8 cellular contexts compared by ENCODE assay signal in the genomic region with DNA sequence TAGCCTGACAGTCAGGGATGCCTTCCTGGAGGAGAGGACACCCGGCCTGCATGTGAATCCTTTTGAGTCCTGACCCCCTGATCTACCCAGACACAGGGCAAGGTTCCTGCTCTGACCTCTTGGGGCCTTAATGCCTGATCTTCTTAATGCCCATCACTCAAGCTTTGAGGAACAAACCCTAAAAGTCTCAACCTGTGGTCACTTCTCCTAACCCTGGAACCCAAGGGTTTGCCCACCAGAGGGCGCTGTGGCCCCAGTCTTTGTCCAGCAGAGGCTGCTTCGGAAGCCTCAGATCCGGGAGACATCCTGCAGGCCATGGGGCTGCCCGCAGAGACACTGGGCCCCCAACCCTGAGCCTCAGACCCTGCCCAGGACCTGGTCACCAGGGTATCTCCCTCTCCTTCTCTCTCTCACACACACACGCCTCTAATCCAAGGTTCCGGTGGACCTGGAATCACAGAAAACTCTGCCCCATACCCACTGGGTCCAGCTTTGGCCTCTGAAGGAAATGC. TPM values are rescaled to one million over a fixed set of nuclear protein-coding genes. Genes with fewer than 3 reads are reported as not detected.
DNase-seq lines count a peak whose midpoint lies in the region; ATAC-seq and TF ChIP-seq lines count a peak whose summit lies in the region.

No MANE protein-coding gene starts in this region.

- DNase-seq in AG04450 (ENCODE audit: low read depth, low spot score) (peak; percentile 27), GM19238 (ENCODE audit: insufficient read length, low spot score) (peak; percentile 76), NCI-H774 (lab: John Stamatoyannopoulos, UW) (peak; percentile 63), mesothelial cell of epicardium (ENCODE audit: low spot score in 2 of 2, unreplicated experiment in 2 of 2) (peak in 1 of 2 experiments; percentile 89)
- peak; percentile 90 for DNase-seq in activated CD4-positive, alpha-beta memory T cell treated with anti-CD3 and anti-CD28 coated beads for 36 hours
- DNase-seq in effector CD8-positive, alpha-beta T cell (lab: John Stamatoyannopoulos, UW), result peak; percentile 52
- DNase-seq in stimulated activated CD8-positive, alpha-beta memory T cell treated with anti-CD3 and anti-CD28 coated beads, Interleukin-4, amount 100 ng/mL, for 4 hours (ENCODE audit: low read depth in 2 of 2, low spot score in 1 of 2), result peak; percentile 39 to 54

- no peaks in the 10 kb centered on the region; the same call in 1 of the 2 replicates for H3K9me3 ChIP-seq in AG04450 (ENCODE audit: control insufficient read depth, insufficient read depth, low read length)

- intact Hi-C loops in activated CD4-positive, alpha-beta memory T cell treated with anti-CD3 and anti-CD28 coated beads for 36 hours (cut with micrococcal nuclease), result loop anchor here (2.0 kb wide), 1 partner anchor 103 kb away; no protein-coding TSS in a partner anchor

- peaks cover 3% of the 10 kb centered on the region for H3K4me1 Mint-ChIP-seq in activated CD4-positive, alpha-beta memory T cell treated with anti-CD3 and anti-CD28 coated beads for 36 hours (ENCODE audit: low read depth)
- H3K4me1 Mint-ChIP-seq in mesothelial cell of epicardium, result no peaks in the 10 kb centered on the region

- H3K4me3 Mint-ChIP-seq in activated CD4-positive, alpha-beta memory T cell treated with anti-CD3 and anti-CD28 coated beads for 36 hours, result no peak overlapping the region
- H3K4me3 Mint-ChIP-seq in mesothelial cell of epicardium, result no peak overlapping the region

- no peaks in the 10 kb centered on the region for H3K9me3 Mint-ChIP-seq in activated CD4-positive, alpha-beta memory T cell treated with anti-CD3 and anti-CD28 coated beads for 36 hours
- no peaks in the 10 kb centered on the region for H3K9me3 Mint-ChIP-seq in mesothelial cell of epicardium

- peaks cover 23% of the 10 kb centered on the region for H3K27me3 Mint-ChIP-seq in activated CD4-positive, alpha-beta memory T cell treated with anti-CD3 and anti-CD28 coated beads for 36 hours
- H3K27me3 Mint-ChIP-seq in mesothelial cell of epicardium (ENCODE audit: low read depth), result peaks cover 31% of the 10 kb centered on the region

- ATAC-seq in GM19328 (IDR thresholded peaks at IDR 0.05; ENCODE audit: unreplicated experiment), result no peak

- POLR2A ChIA-PET in AG04450 (lab: Yijun Ruan, JAX), result no interaction called here
- POLR2A ChIA-PET in activated CD4-positive, alpha-beta memory T cell treated with anti-CD3 and anti-CD28 coated beads for 36 hours (lab: Charles Lee), result no interaction called here

- peak; percentile 89 for TF ChIP-seq CTCF in AG04450 (IDR thresholded peaks at IDR 0.05; ENCODE audit: low read depth, low read length)
- peak; percentile 91 for TF ChIP-seq CTCF in mesothelial cell of epicardium (IDR thresholded peaks at IDR 0.05; ENCODE audit: unreplicated experiment)

- H3K27ac Mint-ChIP-seq in activated CD4-positive, alpha-beta memory T cell treated with anti-CD3 and anti-CD28 coated beads for 36 hours, result peak overlapping the region; percentile 8
- H3K27ac Mint-ChIP-seq in mesothelial cell of epicardium, result no peak overlapping the region

- H3K36me3 Mint-ChIP-seq in activated CD4-positive, alpha-beta memory T cell treated with anti-CD3 and anti-CD28 coated beads for 36 hours, result no peaks in the 10 kb centered on the region
- no peaks in the 10 kb centered on the region for H3K36me3 Mint-ChIP-seq in mesothelial cell of epicardium

- CTCF ChIA-PET in AG04450 (lab: Charles Lee), result interaction anchor here (0.6 to 4.7 kb wide), 15 partner anchors 10 to 331 kb away, joined by 3 to 46 read pairs (median 5); partner anchors contain the start of genes CATSPERG, FAM98C, GGN and PSMD8
- CTCF ChIA-PET in activated CD4-positive, alpha-beta memory T cell treated with anti-CD3 and anti-CD28 coated beads for 36 hours (lab: Charles Lee), result interaction anchor here (0.5 to 3.1 kb wide), 13 partner anchors 8 to 331 kb away, joined by 3 to 16 read pairs (median 4); partner anchors contain the start of genes CATSPERG, FAM98C and PSMD8

- no peak overlapping the region for H3K4me3 ChIP-seq in AG04450 (ENCODE audit: low read depth, low read length)

- H3K27me3 ChIP-seq in AG04450 (ENCODE audit: control insufficient read depth, insufficient read depth, low read length), result peaks cover 5% of the 10 kb centered on the region

- H3K27ac ChIP-seq in AG04450 (ENCODE audit: low read depth, low read length), result no peak overlapping the region

RNA-seq across cellular contexts. Expression of gene DPF1, which starts 9.8 kb away (rescaled TPM):
- 1.4 and 1.6 TPM in 2 replicates for polyA plus RNA-seq in AG04450 (2011; rRNA removed)
- 1.8 and 2.2 TPM in 2 replicates for polyA minus RNA-seq in AG04450 (2011; rRNA and poly(A)+ RNA removed)
- total RNA-seq in activated CD4-positive, alpha-beta memory T cell treated with anti-CD3 and anti-CD28 coated beads for 36 hours, result 1 to 10 TPM in 1 of 2 experiments, under 1 TPM in 1; 0.75 to 1.2 TPM
- 3.9 to 4.2 TPM (median 4.0 TPM) in 3 replicates for total RNA-seq in mesothelial cell of epicardium

RNA-seq across cellular contexts. Expression of gene PPP1R14A, which starts 22.4 kb away (rescaled TPM):
- 0.62 and 1.0 TPM in 2 replicates for polyA plus RNA-seq in AG04450 (2011; rRNA removed)
- 0.48 TPM in 1 of 2 replicates, not detected in the other for polyA minus RNA-seq in AG04450 (2011; rRNA and poly(A)+ RNA removed)
- total RNA-seq in activated CD4-positive, alpha-beta memory T cell treated with anti-CD3 and anti-CD28 coated beads for 36 hours, result 1 to 10 TPM; 1.6 to 1.8 TPM
- total RNA-seq in mesothelial cell of epicardium, result 13.6 to 14.8 TPM (median 13.8 TPM) in 3 replicates

RNA-seq across cellular contexts. Expression of gene SPINT2, which starts 30.6 kb away (rescaled TPM):
- polyA plus RNA-seq in AG04450 (2011; rRNA removed), result 1.3 and 1.8 TPM in 2 replicates
- polyA minus RNA-seq in AG04450 (2011; rRNA and poly(A)+ RNA removed), result 0.37 and 1.7 TPM in 2 replicates
- total RNA-seq in activated CD4-positive, alpha-beta memory T cell treated with anti-CD3 and anti-CD28 coated beads for 36 hours, result 10 to 100 TPM; 57.5 to 60.9 TPM
- 277 to 312 TPM (median 299 TPM) in 3 replicates for total RNA-seq in mesothelial cell of epicardium
